In the genomic region with DNA sequence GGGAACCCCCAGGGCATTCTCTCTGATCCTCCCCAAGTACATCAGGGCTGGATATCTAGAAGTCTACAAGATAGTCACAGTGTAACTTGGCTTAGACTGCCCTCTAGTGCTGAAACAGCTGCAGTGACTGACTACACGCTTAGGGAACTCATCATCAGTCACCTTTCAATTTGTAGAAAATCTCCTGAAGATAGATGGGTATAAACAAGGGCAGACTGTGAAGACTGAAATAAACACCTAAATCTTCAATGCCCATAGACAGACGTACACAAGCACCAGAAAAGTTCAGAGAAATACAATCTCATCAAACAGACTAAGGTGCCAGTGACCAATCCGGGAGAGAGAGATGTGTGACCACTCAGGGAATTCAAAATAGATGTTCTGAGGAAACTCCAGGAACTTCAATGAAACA, we compare ENCODE assay signal across 8 cellular contexts. TPM values are rescaled to one million over a fixed set of nuclear protein-coding genes. Genes with fewer than 3 reads are reported as not detected.
DNase-seq lines count a peak whose midpoint lies in the region; ATAC-seq and TF ChIP-seq lines count a peak whose summit lies in the region.

No MANE protein-coding gene starts in this region.

- no peak for TF ChIP-seq POLR2A in adrenal gland (IDR thresholded peaks at IDR 0.05)

- H4K20me1 ChIP-seq in smooth muscle cell (ENCODE audit: low read depth) = peaks cover 5% of the 10 kb centered on the region

- TF ChIP-seq CTCF in adrenal gland (IDR thresholded peaks at IDR 0.05) (peak; percentile 41 to 84 (median 80)), smooth muscle cell (IDR thresholded peaks at IDR 0.05; ENCODE audit: borderline replicate concordance, insufficient read depth, poor library complexity, severe bottlenecking) (peak; percentile 79)

- no peaks in the 10 kb centered on the region for H3F3A ChIP-seq in smooth muscle cell (ENCODE audit: low read depth)

- intact Hi-C loops in adrenal gland (cut with DNase I) (loop anchor here in 1 of 2 donors (5.0 kb wide), 1 partner anchor 296 kb away; no protein-coding TSS in a partner anchor), right cardiac atrium (cut with DNase I) (loop anchor here (5.0 to 10.0 kb wide), 4 partner anchors 87 to 306 kb away; no protein-coding TSS in a partner anchor)

- H3K4me2 ChIP-seq in smooth muscle cell = no peak overlapping the region

- H3K9me3 ChIP-seq in SJCRH30 (replicated peaks) (no peaks in the 10 kb centered on the region), adrenal gland (replicated peaks in 1 of 3) (no peaks in the 10 kb centered on the region), right cardiac atrium (ENCODE audit: control insufficient read depth, low read length) (no peaks in the 10 kb centered on the region), smooth muscle cell (replicated peaks; ENCODE audit: low read depth) (peaks cover 5% of the 10 kb centered on the region)

- H2AFZ ChIP-seq in smooth muscle cell (ENCODE audit: low read depth) = no peak overlapping the region

- WGBS in adrenal gland, 4 donors = 71 to 86% (median 73%) methylated on average over 3 of the region's 3 CpGs
- WGBS in right cardiac atrium = 77% methylated on average over 3 of the region's 3 CpGs
- 57% methylated on average over 3 of the region's 3 CpGs for WGBS in smooth muscle cell (ENCODE audit: low lambda C conversion rate)

- H3K9ac ChIP-seq in smooth muscle cell (ENCODE audit: low read depth) = no peak overlapping the region

- H3K4me1 ChIP-seq in SJCRH30 (no peaks in the 10 kb centered on the region), adrenal gland (replicated peaks in 1 of 2) (no peaks in the 10 kb centered on the region), right cardiac atrium (ENCODE audit: control insufficient read depth, insufficient read depth, low read length) (no peaks in the 10 kb centered on the region), smooth muscle cell (ENCODE audit: low read depth) (no peaks in the 10 kb centered on the region)

- peak; percentile 81 for ATAC-seq in GM21367 (IDR thresholded peaks at IDR 0.05; ENCODE audit: unreplicated experiment)
- ATAC-seq in right cardiac atrium = peak; percentile 75 to 88

- H3K27ac ChIP-seq in SJCRH30 (no peak overlapping the region), adrenal gland (no peak overlapping the region), right cardiac atrium (ENCODE audit: low read length) (no peak overlapping the region), smooth muscle cell (ENCODE audit: low read depth) (no peak overlapping the region)

- H3K27me3 ChIP-seq in SJCRH30 (no peaks in the 10 kb centered on the region), adrenal gland (no peaks in the 10 kb centered on the region), right cardiac atrium (ENCODE audit: control insufficient read depth, insufficient read depth) (no peaks in the 10 kb centered on the region), smooth muscle cell (ENCODE audit: low read depth) (no peaks in the 10 kb centered on the region)

- H3K36me3 ChIP-seq in SJCRH30 (peaks cover 12% of the 10 kb centered on the region), adrenal gland (replicated peaks in 1 of 2) (peaks cover 0 to 11% of the 10 kb centered on the region in 2 donors), smooth muscle cell (ENCODE audit: low read depth) (no peaks in the 10 kb centered on the region)

- H3K4me3 ChIP-seq in SJCRH30 = no peak overlapping the region
- H3K4me3 ChIP-seq in adrenal gland = no peak overlapping the region
- H3K4me3 ChIP-seq in right cardiac atrium (ENCODE audit: low read length) = no peak overlapping the region
- H3K4me3 ChIP-seq in smooth muscle cell = no peak overlapping the region

- peak; percentile 39 for DNase-seq in DMS 273 treated with DMSO at 0.1 percent for 48 hours (lab: John Stamatoyannopoulos, UW)
- peak; percentile 19 for DNase-seq in KG1 (lab: John Stamatoyannopoulos, UW)
- DNase-seq in SJCRH30 = peak; percentile 68 to 87
- DNase-seq in adrenal gland = peak; percentile 47 to 81 (median 52)
- DNase-seq in right cardiac atrium = peak in 1 of 3 donors; percentile 35
- DNase-seq in smooth muscle cell (lab: John Stamatoyannopoulos, UW; ENCODE audit: unreplicated experiment) = no peak
- DNase-seq in cerebellar nuclear complex (lab: John Stamatoyannopoulos, UW) = no peak

- H3K79me2 ChIP-seq in smooth muscle cell (ENCODE audit: low read depth) = no peaks in the 10 kb centered on the region

RNA-seq across cellular contexts. Expression of a gene that starts 46.6 kb away (rescaled TPM):
- 21.1 and 22.3 TPM in 2 replicates for total RNA-seq in SJCRH30 (2014; rRNA removed; shearing (Covaris generic))
- total RNA-seq in adrenal gland (1 to 10 TPM; 2.4 to 7.6 (median 6.0) TPM), right cardiac atrium (1 to 10 TPM; 3.2 to 4.9 (median 4.3) TPM), smooth muscle cell (8.8 and 9.7 TPM in 2 replicates)
- polyA plus RNA-seq in adrenal gland (1 to 10 TPM; 1.9 to 4.1 (median 1.9) TPM), right cardiac atrium (2.3 TPM), smooth muscle cell (8.5 and 10.7 TPM in 2 replicates)

Comparison
In these comparisons a context has a peak if more than half of its experiments do, and no peak if none do; other contexts are left out.
1. DNase-seq: peak in DMS 273 treated with DMSO at 0.1 percent for 48 hours (single experiment), KG1 (single experiment), SJCRH30 (2 of 2) and adrenal gland (7 of 7); none in smooth muscle cell (single experiment) and cerebellar nuclear complex (0 of 2).